1 cellular context compared by ENCODE assay signal in the genomic region with DNA sequence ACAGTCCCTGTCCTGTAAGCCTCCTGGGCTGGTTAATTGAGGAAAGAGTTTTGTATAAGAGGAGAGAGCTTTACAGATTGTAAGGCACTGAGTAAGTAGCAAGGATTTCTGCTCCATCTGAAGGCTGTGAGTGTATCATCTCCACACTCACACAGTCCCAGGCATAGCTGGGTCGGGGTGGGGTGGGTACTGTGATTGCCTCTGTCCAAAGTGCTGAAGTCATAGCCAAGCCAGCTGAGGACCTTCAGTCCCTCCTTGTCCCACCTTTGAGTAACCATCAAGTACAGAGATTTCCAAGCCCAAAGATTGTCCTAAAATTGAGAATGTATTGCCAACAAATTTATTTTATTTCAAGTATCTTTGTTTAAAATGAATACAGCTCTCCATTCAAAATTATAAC.
TF ChIP-seq lines count a peak whose summit lies in the region.

No MANE protein-coding gene starts in this region.

TF ChIP-seq in H1, 55 proteins besides CTCF, POLR2A, EP300 and RAD21:
- TF ChIP-seq CHD2 (IDR thresholded peaks at IDR 0.05; ENCODE audit: low read length) (no peak), SIN3A (conservative IDR thresholded peaks at IDR 0.05 in 1 of 2, IDR thresholded peaks at IDR 0.05 in 1 of 2; ENCODE audit: low read depth in 1 of 2, low read length in 2 of 2) (peak in 1 of 2 experiments; percentile 77; a peak in 1 of 4 replicates), TAF7 (optimal IDR thresholded peaks at IDR 0.05; ENCODE audit: borderline replicate concordance, low read depth, low read length) (no peak), HDAC2 (IDR thresholded peaks at IDR 0.05; ENCODE audit: borderline replicate concordance in 1 of 2, low read depth in 2 of 2, low read length in 2 of 2) (0 out of 4 replicates have a peak, but pooled peaks of 1 of the 2 experiments have one; percentile 35), EGR1 (IDR thresholded peaks at IDR 0.05; ENCODE audit: borderline replicate concordance, low read depth, low read length) (no peak), CREB1 (IDR thresholded peaks at IDR 0.05) (no peak), RBBP5 (IDR thresholded peaks at IDR 0.05; ENCODE audit: borderline replicate concordance, low read depth, low read length) (no peak), TAF1 (IDR thresholded peaks at IDR 0.05; ENCODE audit: low read depth, low read length) (no peak), SAP30 (IDR thresholded peaks at IDR 0.05; ENCODE audit: insufficient read depth, insufficient replicate concordance, low read length) (no peak)
TF ChIP-seq in H1: peak in this region for 2.
